Comparison of ENCODE assay signal across 17 cellular contexts in genomic region chr2:131588152-131588873, GRCh38.
DNase-seq lines count a peak whose midpoint lies in the region; ATAC-seq, FAIRE-seq and TF ChIP-seq lines count a peak whose summit lies in the region.
"Had no signal": no experiment of that assay in that cellular context is flagged by ENCODE, and none has a peak within 500 bp of the region (broad histone marks: within the 10 kb centered on the region; RNA-seq: fewer than 3 reads in every experiment).

No MANE protein-coding gene starts in this region.

- peak overlapping the region; percentile 58 for H3K4me2 ChIP-seq in GM12878 (ENCODE audit: control insufficient read depth, insufficient read depth)
- H3K4me2 ChIP-seq: hepatocyte, PC-9 had no signal

- 2% methylated on average over 5 of the region's 5 CpGs for WGBS in GM12878 (ENCODE audit: insufficient coverage, insufficient replicate concordance, low lambda C conversion rate, missing lambda C conversion rate)

- in situ Hi-C loops in GM12878 (cut with MboI), result no loop called here

- peak overlapping the region; percentile 77 for H3K27ac ChIP-seq in GM12878 (ENCODE audit: control insufficient read depth, insufficient read depth)
- H3K27ac ChIP-seq: hepatocyte, PC-9, thoracic aorta had no signal

- TF ChIP-seq CTCF in GM12878 (IDR thresholded peaks at IDR 0.05 in 2 of 3, conservative IDR thresholded peaks at IDR 0.05 in 1 of 3; ENCODE audit: control insufficient read depth in 2 of 3, extremely low read depth in 1 of 3, insufficient read depth in 1 of 3, low read depth in 3 of 3, low read length in 3 of 3), result no peak

- no TSS peak for BruUV-seq in GM12878 (replicated peaks; lab: Mats Ljungman, UMichigan)

- no peak for TF ChIP-seq RAD21 in GM12878 (IDR thresholded peaks at IDR 0.05; ENCODE audit: insufficient read depth, low read depth, low read length)

- no peak; a peak in 1 of 4 replicates for TF ChIP-seq EP300 in GM12878 (IDR thresholded peaks at IDR 0.05; ENCODE audit: borderline replicate concordance in 1 of 2, control insufficient read depth in 1 of 2, low read depth in 2 of 2, low read length in 2 of 2)

- H3K79me2 ChIP-seq in GM12878 (ENCODE audit: control insufficient read depth, insufficient read depth, low read length), result peaks cover 6% of the 10 kb centered on the region
- H3K79me2 ChIP-seq: hepatocyte had no signal

- intact Hi-C loops in GM12878 (cut with micrococcal nuclease; ENCODE audit: unreplicated experiment), result no loop called here

- no peaks in the 10 kb centered on the region for H3K27me3 ChIP-seq in GM12878 (replicated peaks in 1 of 2; ENCODE audit: control insufficient read depth in 2 of 2, insufficient read depth in 2 of 2, low read length in 1 of 2)
- H3K27me3 ChIP-seq: hepatocyte had no signal

- CTCF ChIA-PET in GM12878 (lab: Yijun Ruan, JAX), result no interaction called here

- DNase-seq in GM12878 (ENCODE audit: low read depth, low spot score) (peak; percentile 75), epidermal melanocyte (ENCODE audit: insufficient read length, low spot score) (no peak), NCI-H510A treated with DMSO at 0.1 percent for 48 hours (lab: John Stamatoyannopoulos, UW) (no peak)
- DNase-seq in activated CD4-positive, alpha-beta T cell treated with anti-CD3 and anti-CD28 coated beads for 1 hour, result no peak
- DNase-seq: activated CD8-positive, alpha-beta memory T cell treated with anti-CD3 and anti-CD28 coated beads, Interleukin-2, amount 50 U/mL, for 4 hours; amygdala; CD8-positive, alpha-beta T cell; effector memory CD4-positive, alpha-beta T cell; PC-9; T1000 had no signal

- no peak overlapping the region for H2AFZ ChIP-seq in GM12878 (ENCODE audit: control insufficient read depth, low read depth, low read length)
- H2AFZ ChIP-seq: hepatocyte, PC-9 had no signal

- H3K9me3 ChIP-seq in GM12878 (replicated peaks; ENCODE audit: control insufficient read depth, insufficient read depth, low read length), result no peaks in the 10 kb centered on the region; the same call in 2 of the 3 replicates
- H3K9me3 ChIP-seq: thoracic aorta had no signal

- no peaks in the 10 kb centered on the region for H4K20me1 ChIP-seq in GM12878 (ENCODE audit: control insufficient read depth, insufficient read depth)

- POLR2A ChIA-PET in GM12878 (lab: Charles Lee), result no interaction called here

- SMC1A ChIA-PET in GM12878 (lab: Charles Lee; ENCODE audit: uncharacterized antibody, unreplicated experiment), result no interaction called here

- RAD21 ChIA-PET in GM12878 (lab: Charles Lee; ENCODE audit: unreplicated experiment), result interaction anchor here (1.1 kb wide), 1 partner anchor 94 kb away, joined by 3 read pairs; no protein-coding TSS in a partner anchor

- H3K4me1 ChIP-seq in GM12878 (ENCODE audit: control insufficient read depth, insufficient read depth, low read length), result peaks cover 57% of the 10 kb centered on the region

- ATAC-seq in GM18867 (IDR thresholded peaks at IDR 0.05; ENCODE audit: unreplicated experiment) (peak; percentile 80), GM21576 (IDR thresholded peaks at IDR 0.05; ENCODE audit: unreplicated experiment) (peak; percentile 69), HG03095 (IDR thresholded peaks at IDR 0.05; ENCODE audit: unreplicated experiment) (peak; percentile 63), GM12878 (peak; percentile 75)
- ATAC-seq in activated CD4-positive, CD25-positive, alpha-beta regulatory T cell treated with anti-CD3 and anti-CD28 coated beads, Interleukin-2, amount 50 U/mL, for 24 hours, result no peak
- ATAC-seq: CD8-positive, alpha-beta T cell had no signal

- H3K36me3 ChIP-seq in GM12878 (ENCODE audit: control insufficient read depth in 2 of 2, insufficient read depth in 2 of 2, low read length in 1 of 2), result no peaks in the 10 kb centered on the region; a peak in 1 of 4 replicates
- H3K36me3 ChIP-seq: thoracic aorta had no signal

- peak overlapping the region; percentile 42; the same call in 1 of the 2 replicates for H3K4me3 ChIP-seq in GM12878
- H3K4me3 ChIP-seq: hepatocyte, lung, PC-9, thoracic aorta had no signal

- 0 out of 2 replicates have a peak overlapping the region, but pooled peaks have one; percentile 15 for H3K9ac ChIP-seq in GM12878 (ENCODE audit: control insufficient read depth, insufficient read depth, low read length)

- FAIRE-seq in GM12878 (lab: Jason Lieb, UNC), result peak; percentile 86

- no peak for TF ChIP-seq POLR2A in GM12878 (IDR thresholded peaks at IDR 0.05; ENCODE audit: low read depth, low read length)

TF ChIP-seq in GM12878, 131 proteins besides CTCF, POLR2A, EP300 and RAD21 (continues in another document):
- TF ChIP-seq FOXM1 (IDR thresholded peaks at IDR 0.05; ENCODE audit: low read depth, low read length) (peak; percentile 49; the same call in 1 of the 2 replicates), MTA2 (IDR thresholded peaks at IDR 0.05; ENCODE audit: low read depth) (peak; percentile 31; the same call in 1 of the 2 replicates), RELB (IDR thresholded peaks at IDR 0.05; ENCODE audit: low read depth) (0 out of 2 replicates have a peak, but pooled peaks have one; percentile 29), JUNB (IDR thresholded peaks at IDR 0.05) (0 out of 2 replicates have a peak, but pooled peaks have one; percentile 13), NFIC (IDR thresholded peaks at IDR 0.05; ENCODE audit: low read depth, low read length) (peak; percentile 82), ZBED1 (IDR thresholded peaks at IDR 0.05; ENCODE audit: borderline replicate concordance) (peak; percentile 21; the same call in 1 of the 2 replicates), BHLHE40 (IDR thresholded peaks at IDR 0.05; ENCODE audit: borderline replicate concordance in 1 of 2, low read depth in 2 of 2, low read length in 1 of 2) (peak; percentile 56 to 59; a peak in 1 of 4 replicates), ZNF384 (IDR thresholded peaks at IDR 0.05; ENCODE audit: borderline replicate concordance, low read depth, low read length) (peak; percentile 41; the same call in 1 of the 2 replicates), MYC (IDR thresholded peaks at IDR 0.05; ENCODE audit: insufficient read depth, insufficient read length, insufficient replicate concordance, low read length, severe bottlenecking) (no peak), CBFB (IDR thresholded peaks at IDR 0.05; ENCODE audit: low read depth) (0 out of 2 replicates have a peak, but pooled peaks have one; percentile 22), CBX3 (IDR thresholded peaks at IDR 0.05; ENCODE audit: borderline replicate concordance, low read depth) (no peak), EED (IDR thresholded peaks at IDR 0.05; ENCODE audit: low read depth) (peak; percentile 26; the same call in 1 of the 2 replicates), PRDM15 (CRISPR knock-in tag; IDR thresholded peaks at IDR 0.05) (no peak), ATF2 (IDR thresholded peaks at IDR 0.05; ENCODE audit: low read length) (peak; percentile 71; the same call in 1 of the 2 replicates)

Comparison
In these comparisons a context has a peak if more than half of its experiments do, and no peak if none do; other contexts are left out.
1. ATAC-seq: peak in GM18867 (single experiment), GM21576 (single experiment), HG03095 (single experiment) and GM12878 (single experiment); none in activated CD4-positive, CD25-positive, alpha-beta regulatory T cell treated with anti-CD3 and anti-CD28 coated beads, Interleukin-2, amount 50 U/mL, for 24 hours (0 of 2).